In genomic region chr7:158060216-158060615, GRCh38 we compare ENCODE assay signal across 32 cellular contexts.
"Had no signal": no experiment of that assay in that cellular context is flagged by ENCODE, and none has a peak within 500 bp of the region (broad histone marks: within the 10 kb centered on the region; RNA-seq: fewer than 3 reads in every experiment).

No MANE protein-coding gene starts in this region.

- DNase-seq: activated B cell treated with CpG ODN at 0.5 μM for 24 hours; activated CD4-positive, alpha-beta T cell treated with anti-CD3 and anti-CD28 coated beads for 4 hours; activated CD4-positive, CD25-positive, alpha-beta regulatory T cell treated with anti-CD3 and anti-CD28 coated beads, Interleukin-2, amount 50 U/mL, for 72 hours; activated CD8-positive, alpha-beta T cell treated with anti-CD3 and anti-CD28 coated beads for 36 hours; activated effector memory CD4-positive, alpha-beta T cell treated with anti-CD3 and anti-CD28 coated beads, Interleukin-2, amount 50 U/mL, for 16 hours; activated naive CD4-positive, alpha-beta T cell; activated naive CD4-positive, alpha-beta T cell treated with anti-CD3 and anti-CD28 coated beads, Interleukin-2, amount 50 U/mL, for 16 hours; activated naive CD8-positive, alpha-beta T cell treated with anti-CD3 and anti-CD28 coated beads for 36 hours; activated T-cell treated with anti-CD3 and anti-CD28 coated beads, Interleukin-2, amount 50 U/mL, for 1 hour; activated T-cell treated with anti-CD3 and anti-CD28 coated beads, Interleukin-2, amount 50 U/mL, for 72 hours; amniotic stem cell; aorta; brain microvascular endothelial cell; Kasumi-1; KG1; MG63; NCI-H1048; NCI-H1105 treated with DMSO at 0.1 percent for 48 hours; NCI-H1436; NCI-H1694; NCI-H1930; NCI-H2081 treated with DMSO at 0.1 percent for 48 hours; NCI-H524 treated with DMSO at 0.1 percent for 48 hours; RPMI8226; SW 1271; T-helper 1 cell; T-helper 2 cell; T-helper 9 cell had no signal

- H3K27me3 Mint-ChIP-seq: activated B cell treated with CpG ODN at 0.5 μM for 24 hours; activated CD8-positive, alpha-beta T cell treated with anti-CD3 and anti-CD28 coated beads for 36 hours; activated T-helper 17 cell treated with anti-CD3 and anti-CD28 coated beads, Interleukin-2, amount 50 U/mL, for 72 hours had no signal

- H3K27ac ChIP-seq: brain microvascular endothelial cell, VCaP had no signal

- ATAC-seq: activated CD8-positive, alpha-beta T cell treated with anti-CD3 and anti-CD28 coated beads for 36 hours; activated T-cell treated with anti-CD3 and anti-CD28 coated beads, Interleukin-2, amount 50 U/mL, for 72 hours; activated T-helper 17 cell treated with anti-CD3 and anti-CD28 coated beads, Interleukin-2, amount 50 U/mL, for 72 hours; Panc1; Right ventricle myocardium inferior had no signal

- H3K27me3 ChIP-seq: brain microvascular endothelial cell, MG63 had no signal

- H3K9me3 Mint-ChIP-seq: activated CD8-positive, alpha-beta T cell treated with anti-CD3 and anti-CD28 coated beads for 36 hours; activated naive CD8-positive, alpha-beta T cell treated with anti-CD3 and anti-CD28 coated beads for 36 hours; activated T-cell treated with anti-CD3 and anti-CD28 coated beads, Interleukin-2, amount 50 U/mL, for 72 hours; activated T-helper 17 cell treated with anti-CD3 and anti-CD28 coated beads, Interleukin-2, amount 50 U/mL, for 72 hours had no signal

- H3K27ac Mint-ChIP-seq: activated B cell treated with CpG ODN at 0.5 μM for 24 hours; activated CD8-positive, alpha-beta T cell treated with anti-CD3 and anti-CD28 coated beads for 36 hours; activated naive CD8-positive, alpha-beta T cell treated with anti-CD3 and anti-CD28 coated beads for 36 hours; activated T-cell treated with anti-CD3 and anti-CD28 coated beads, Interleukin-2, amount 50 U/mL, for 72 hours; activated T-helper 17 cell treated with anti-CD3 and anti-CD28 coated beads, Interleukin-2, amount 50 U/mL, for 72 hours had no signal

- H3K4me3 ChIP-seq: MG63 had no signal

- H3K9me3 ChIP-seq: MG63 had no signal

- H3K4me3 Mint-ChIP-seq: activated B cell treated with CpG ODN at 0.5 μM for 24 hours; activated CD8-positive, alpha-beta T cell treated with anti-CD3 and anti-CD28 coated beads for 36 hours; activated naive CD8-positive, alpha-beta T cell treated with anti-CD3 and anti-CD28 coated beads for 36 hours; activated T-cell treated with anti-CD3 and anti-CD28 coated beads, Interleukin-2, amount 50 U/mL, for 72 hours; activated T-helper 17 cell treated with anti-CD3 and anti-CD28 coated beads, Interleukin-2, amount 50 U/mL, for 72 hours had no signal

- H3K4me1 Mint-ChIP-seq: activated B cell treated with CpG ODN at 0.5 μM for 24 hours; activated naive CD8-positive, alpha-beta T cell treated with anti-CD3 and anti-CD28 coated beads for 36 hours; activated T-helper 17 cell treated with anti-CD3 and anti-CD28 coated beads, Interleukin-2, amount 50 U/mL, for 72 hours had no signal

- H3K36me3 ChIP-seq: brain microvascular endothelial cell, MG63 had no signal

- H3K36me3 Mint-ChIP-seq: activated naive CD8-positive, alpha-beta T cell treated with anti-CD3 and anti-CD28 coated beads for 36 hours had no signal
